8 cellular contexts compared by ENCODE assay signal in genomic region chr5:138241688-138242547, GRCh38. TPM values are rescaled to one million over a fixed set of nuclear protein-coding genes. Genes with fewer than 3 reads are reported as not detected.
A peak's percentile ranks its signal among the peaks of the same experiment; 100 is the strongest.
DNase-seq lines count a peak whose midpoint lies in the region; ATAC-seq, FAIRE-seq and TF ChIP-seq lines count a peak whose summit lies in the region.

No MANE protein-coding gene starts in this region.

- H3K9ac ChIP-seq in kidney (ENCODE audit: low read length in 2 of 2): peak overlapping the region in 1 of 2 donors; percentile 41

- peak overlapping the region; percentile 72 for H3K4me3 Mint-ChIP-seq in CD8-positive, alpha-beta T cell
- H3K4me3 Mint-ChIP-seq in stimulated activated effector memory CD8-positive, alpha-beta T cell treated with anti-CD3 and anti-CD28 coated beads, Interleukin-12 subunit alpha, Interleukin-12 subunit beta, amount 100 ng/mL, for 72 hours: peak overlapping the region; percentile 18

- H3K27me3 Mint-ChIP-seq in CD8-positive, alpha-beta T cell (ENCODE audit: low read depth): peaks cover 58% of the 10 kb centered on the region

- H3K4me1 Mint-ChIP-seq in CD8-positive, alpha-beta T cell (ENCODE audit: low read depth): peaks cover 18% of the 10 kb centered on the region
- peaks cover 19% of the 10 kb centered on the region for H3K4me1 Mint-ChIP-seq in stimulated activated effector memory CD8-positive, alpha-beta T cell treated with anti-CD3 and anti-CD28 coated beads, Interleukin-12 subunit alpha, Interleukin-12 subunit beta, amount 100 ng/mL, for 72 hours

- POLR2A ChIA-PET in CD8-positive, alpha-beta T cell (lab: Charles Lee): interaction anchor here (0.6 kb wide), 1 partner anchor 12 kb away, joined by 3 read pairs; no protein-coding TSS in a partner anchor

- in situ Hi-C loops in KBM-7 (cut with MboI; ENCODE audit: low pct_unique_long_range_greater_than_20kb, low sequenced_read_pairs): no loop called here

- no peak overlapping the region for H3K27ac Mint-ChIP-seq in CD8-positive, alpha-beta T cell
- H3K27ac Mint-ChIP-seq in stimulated activated effector memory CD8-positive, alpha-beta T cell treated with anti-CD3 and anti-CD28 coated beads, Interleukin-12 subunit alpha, Interleukin-12 subunit beta, amount 100 ng/mL, for 72 hours: no peak overlapping the region

- ATAC-seq in CD8-positive, alpha-beta T cell: no peak
- ATAC-seq in stimulated activated effector memory CD8-positive, alpha-beta T cell treated with anti-CD3 and anti-CD28 coated beads, Interleukin-12 subunit alpha, Interleukin-12 subunit beta, amount 100 ng/mL, for 72 hours: peak; percentile 35
- ATAC-seq in HG03045 (IDR thresholded peaks at IDR 0.05; ENCODE audit: unreplicated experiment): no peak
- no peak for ATAC-seq in HG03354 (IDR thresholded peaks at IDR 0.05; ENCODE audit: poor library complexity, severe bottlenecking, unreplicated experiment)

- peak overlapping the region; percentile 22 for H3K4me3 ChIP-seq in CD8-positive, alpha-beta T cell (ENCODE audit: low read depth, low read length)
- H3K4me3 ChIP-seq in bronchial epithelial cell (ENCODE audit: low read depth, low read length): peak overlapping the region; percentile 20
- H3K4me3 ChIP-seq in kidney (ENCODE audit: low read length in 2 of 2): peak overlapping the region; percentile 43 to 55

- FAIRE-seq in bronchial epithelial cell (lab: Jason Lieb, UNC): no peak
- FAIRE-seq in kidney (lab: Jason Lieb, UNC): no peak

- H3K27me3 ChIP-seq in CD8-positive, alpha-beta T cell (ENCODE audit: insufficient read depth, low read length): peaks cover 22% of the 10 kb centered on the region
- H3K27me3 ChIP-seq in bronchial epithelial cell (ENCODE audit: control insufficient read depth, insufficient read depth, low read length): peaks cover 18% of the 10 kb centered on the region

- H3K36me3 Mint-ChIP-seq in CD8-positive, alpha-beta T cell: no peaks in the 10 kb centered on the region
- H3K36me3 Mint-ChIP-seq in stimulated activated effector memory CD8-positive, alpha-beta T cell treated with anti-CD3 and anti-CD28 coated beads, Interleukin-12 subunit alpha, Interleukin-12 subunit beta, amount 100 ng/mL, for 72 hours: no peaks in the 10 kb centered on the region

- H3K9me3 Mint-ChIP-seq in CD8-positive, alpha-beta T cell: no peaks in the 10 kb centered on the region
- no peaks in the 10 kb centered on the region for H3K9me3 Mint-ChIP-seq in stimulated activated effector memory CD8-positive, alpha-beta T cell treated with anti-CD3 and anti-CD28 coated beads, Interleukin-12 subunit alpha, Interleukin-12 subunit beta, amount 100 ng/mL, for 72 hours

- H3K4me1 ChIP-seq in CD8-positive, alpha-beta T cell (ENCODE audit: insufficient read depth, low read length): peaks cover 11% of the 10 kb centered on the region
- H3K4me1 ChIP-seq in kidney (ENCODE audit: control insufficient read depth in 1 of 2, insufficient read depth in 1 of 2, low read depth in 1 of 2, low read length in 2 of 2): peaks cover 0 to 3% of the 10 kb centered on the region in 2 donors

- DNase-seq in CD8-positive, alpha-beta T cell: peak in 1 of 7 experiments; percentile 6
- peak; percentile 43 for DNase-seq in KBM-7
- DNase-seq in bronchial epithelial cell (ENCODE audit: low read depth): no peak
- peak; percentile 62 for DNase-seq in kidney
- no peak for DNase-seq in stimulated activated effector memory CD8-positive, alpha-beta T cell treated with anti-CD3 and anti-CD28 coated beads, Interleukin-12 subunit alpha, Interleukin-12 subunit beta, amount 100 ng/mL, for 72 hours (ENCODE audit: low spot score in 2 of 2)
- DNase-seq in activated CD8-positive, alpha-beta memory T cell treated with anti-CD3 and anti-CD28 coated beads, Interleukin-2, amount 50 U/mL, for 4 hours: no peak

- no peaks in the 10 kb centered on the region for H3K9me3 ChIP-seq in CD8-positive, alpha-beta T cell (ENCODE audit: low read length)
- H3K9me3 ChIP-seq in kidney (ENCODE audit: control insufficient read depth in 1 of 2, low read length in 2 of 2): no peaks in the 10 kb centered on the region

- no peak for TF ChIP-seq CTCF in CD8-positive, alpha-beta T cell (IDR thresholded peaks at IDR 0.05)
- no peak for TF ChIP-seq CTCF in bronchial epithelial cell (IDR thresholded peaks at IDR 0.05; ENCODE audit: insufficient read depth, low read length, severe bottlenecking)
- no peak for TF ChIP-seq CTCF in kidney (IDR thresholded peaks at IDR 0.05; ENCODE audit: borderline replicate concordance, extremely low read depth, insufficient read depth)

- intact Hi-C loops in CD8-positive, alpha-beta T cell (cut with DNase I, micrococcal nuclease): no loop called here
- intact Hi-C loops in kidney (cut with DNase I): no loop called here

- no peaks in the 10 kb centered on the region for H3K36me3 ChIP-seq in CD8-positive, alpha-beta T cell (ENCODE audit: insufficient read depth, low read length)
- H3K36me3 ChIP-seq in bronchial epithelial cell (ENCODE audit: control insufficient read depth, insufficient read depth, low read length) (no peaks in the 10 kb centered on the region), kidney (ENCODE audit: control insufficient read depth in 1 of 2, insufficient read depth in 2 of 2, low read length in 2 of 2) (no peaks in the 10 kb centered on the region)

- H3K27ac ChIP-seq in CD8-positive, alpha-beta T cell (ENCODE audit: low read depth, low read length): no peak overlapping the region
- H3K27ac ChIP-seq in kidney (ENCODE audit: low read depth in 2 of 2, low read length in 2 of 2): no peak overlapping the region

- CTCF ChIA-PET in CD8-positive, alpha-beta T cell (lab: Charles Lee): no interaction called here

RNA-seq across cellular contexts. Expression of gene CDC23, which starts 28.8 kb away (rescaled TPM):
- total RNA-seq in CD8-positive, alpha-beta T cell: 10 to 100 TPM; 18.2 to 20.5 TPM
- 19.7 and 27.4 TPM in 2 replicates for total RNA-seq in bronchial epithelial cell
- 28.3 TPM for total RNA-seq in kidney
- 17.6 TPM for polyA plus RNA-seq in kidney (ENCODE audit: insufficient read depth, low read depth, low replicate concordance)

RNA-seq across cellular contexts. Expression of gene GFRA3, which starts 32.5 kb away (rescaled TPM):
- total RNA-seq in CD8-positive, alpha-beta T cell: not detected
- total RNA-seq in bronchial epithelial cell (not detected in 2 replicates), kidney (0.41 TPM)
- 1.0 TPM for polyA plus RNA-seq in kidney (ENCODE audit: insufficient read depth, low read depth, low replicate concordance)

Comparison
In these comparisons a context has a peak if more than half of its experiments do, and no peak if none do; other contexts are left out.
1. DNase-seq: peak in KBM-7 (single experiment) and kidney (single experiment); none in bronchial epithelial cell (single experiment), stimulated activated effector memory CD8-positive, alpha-beta T cell treated with anti-CD3 and anti-CD28 coated beads, Interleukin-12 subunit alpha, Interleukin-12 subunit beta, amount 100 ng/mL, for 72 hours (0 of 2) and activated CD8-positive, alpha-beta memory T cell treated with anti-CD3 and anti-CD28 coated beads, Interleukin-2, amount 50 U/mL, for 4 hours (single experiment).
2. Peak in every context shown above with its lines, with median percentiles within 50 percentile points of each other: H3K4me3 ChIP-seq.